In the genomic region with DNA sequence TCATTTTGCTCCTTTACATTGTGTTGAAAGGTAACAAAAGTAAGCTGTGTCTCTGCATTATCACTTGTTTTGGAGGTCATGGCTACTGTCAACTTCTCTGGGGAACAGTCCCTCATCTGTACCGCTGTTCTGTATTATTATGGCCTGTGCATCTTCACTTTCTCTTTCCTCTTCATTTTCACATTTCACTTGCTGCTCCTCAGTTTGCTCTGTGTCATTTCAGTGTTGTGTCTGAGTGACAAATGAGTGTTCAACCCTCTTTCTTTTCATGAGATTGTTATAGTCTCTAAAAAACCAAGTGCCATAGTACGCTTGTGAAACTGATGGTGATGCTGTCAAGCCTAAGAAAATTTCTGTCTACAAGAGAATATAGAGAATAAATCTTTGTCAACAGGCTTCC, we compare ENCODE assay signal across 25 cellular contexts.
"Had no signal": no experiment of that assay in that cellular context is flagged by ENCODE, and none has a peak within 500 bp of the region (broad histone marks: within the 10 kb centered on the region; RNA-seq: fewer than 3 reads in every experiment).

No MANE protein-coding gene starts in this region.

- H3K36me3 ChIP-seq: breast epithelium, heart left ventricle, lower lobe of right lung, neural progenitor cell, transverse colon, WERI-Rb-1 had no signal

- H3K9me3 ChIP-seq: breast epithelium, heart left ventricle, lower lobe of right lung, testis, transverse colon had no signal

- H3K27me3 ChIP-seq: breast epithelium, heart left ventricle, neural progenitor cell, testis, transverse colon had no signal

- ATAC-seq: activated CD4-positive, CD25-positive, alpha-beta regulatory T cell treated with anti-CD3 and anti-CD28 coated beads, Interleukin-2, amount 50 U/mL, for 24 hours; activated CD8-positive, alpha-beta memory T cell treated with anti-CD3 and anti-CD28 coated beads, Interleukin-2, amount 10 ng/mL, durations not matched to agents 7 days and 5 days; activated CD8-positive, alpha-beta T cell treated with anti-CD3 and anti-CD28 coated beads for 36 hours; activated naive CD8-positive, alpha-beta T cell treated with anti-CD3 and anti-CD28 coated beads, Interleukin-2, amount 50 U/mL, for 24 hours; esophagus mucosa; heart left ventricle; left lobe of liver; lower lobe of right lung; naive thymus-derived CD8-positive, alpha-beta T cell; right cardiac atrium; T-helper 17 cell had no signal

- H2AFZ ChIP-seq: neural progenitor cell had no signal

- H3K4me3 ChIP-seq: breast epithelium, heart left ventricle, lower lobe of right lung, neural progenitor cell, testis, transverse colon had no signal

- H3K27ac ChIP-seq: breast epithelium, heart left ventricle, lower lobe of right lung, neural progenitor cell, testis, transverse colon, WERI-Rb-1 had no signal

- H3K4me1 ChIP-seq: breast epithelium, heart left ventricle, lower lobe of right lung, neural progenitor cell, testis, transverse colon had no signal

- DNase-seq: activated CD4-positive, alpha-beta T cell treated with anti-CD3 and anti-CD28 coated beads, Interleukin-2, amount 50 U/mL, for 1 hour; activated CD8-positive, alpha-beta memory T cell treated with anti-CD3 and anti-CD28 coated beads, Interleukin-2, amount 10 ng/mL, durations not matched to agents 7 days and 5 days; activated CD8-positive, alpha-beta T cell treated with anti-CD3 and anti-CD28 coated beads for 36 hours; activated naive CD8-positive, alpha-beta T cell treated with anti-CD3 and anti-CD28 coated beads, Interleukin-2, amount 50 U/mL, for 24 hours; activated T-cell treated with anti-CD3 and anti-CD28 coated beads, Interleukin-2, amount 50 U/mL, for 48 hours; amygdala; central memory CD4-positive, alpha-beta T cell; foreskin fibroblast; heart left ventricle; hypothalamus; lower lobe of right lung; mesenchymal stem cell; naive thymus-derived CD8-positive, alpha-beta T cell; right cardiac atrium; stimulated activated naive CD4-positive, alpha-beta T cell treated with Interleukin-2 at 50 U/mL for 16 hours; T-helper 17 cell; T1000; testis; transverse colon; WERI-Rb-1 had no signal

- H3K4me2 ChIP-seq: neural progenitor cell had no signal

- H3K9ac ChIP-seq: neural progenitor cell had no signal
